8 cellular contexts compared by ENCODE assay signal in the genomic region with DNA sequence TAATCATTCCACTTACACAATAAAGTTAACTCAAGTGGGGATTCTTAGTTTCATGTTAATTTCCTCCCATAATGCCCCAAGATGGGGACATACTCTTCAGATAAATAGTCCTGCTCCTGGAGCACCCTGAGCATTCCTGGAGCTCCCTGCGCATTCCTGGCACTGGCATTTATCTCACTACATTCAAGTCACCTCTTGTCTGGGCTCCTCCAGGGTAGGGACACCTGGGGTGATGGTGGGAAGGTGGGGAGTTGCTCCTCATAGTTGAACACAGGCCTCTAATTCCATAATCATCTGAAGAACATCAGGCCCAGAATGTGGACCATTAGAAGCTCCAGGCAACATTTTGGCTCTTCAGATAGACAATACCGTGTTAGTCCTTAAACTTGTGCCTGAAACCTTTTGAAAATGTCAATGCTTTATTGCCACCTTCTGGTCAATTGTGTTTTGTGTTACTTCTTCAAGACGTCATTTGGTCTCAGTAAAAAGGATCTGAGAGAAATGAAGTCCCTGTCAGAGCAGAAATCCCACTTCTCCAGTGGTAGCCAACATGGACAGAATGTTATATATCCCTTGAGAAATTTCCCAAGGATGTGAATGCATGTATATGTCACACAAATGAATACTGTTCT. TPM values are rescaled to one million over a fixed set of nuclear protein-coding genes. Genes with fewer than 3 reads are reported as not detected.
DNase-seq lines count a peak whose midpoint lies in the region; ATAC-seq and TF ChIP-seq lines count a peak whose summit lies in the region.

No MANE protein-coding gene starts in this region.

- peak; percentile 45 for ATAC-seq in left ventricle myocardium superior
- no peak for ATAC-seq in GM19395 (IDR thresholded peaks at IDR 0.05; ENCODE audit: unreplicated experiment)

- no peaks in the 10 kb centered on the region for H3K36me3 Mint-ChIP-seq in type B pancreatic cell

- in situ Hi-C loops in SK-MEL-5 (cut with HindIII; ENCODE audit: low pct_unique_long_range_greater_than_20kb, low sequenced_read_pairs), result no loop called here

- DNase-seq in AG20443 (ENCODE audit: low spot score) (peak; percentile 14), GM20000 (ENCODE audit: low spot score) (peak; percentile 25), SK-MEL-5 (ENCODE audit: low read depth, low spot score) (peak; percentile 67), left ventricle myocardium superior (no peak), type B pancreatic cell (ENCODE audit: extremely low spot score, unreplicated experiment) (no peak), NCI-H2029 (lab: John Stamatoyannopoulos, UW) (no peak)
- DNase-seq in effector CD8-positive, alpha-beta T cell (lab: John Stamatoyannopoulos, UW), result no peak

- intact Hi-C loops in left ventricle myocardium superior (cut with micrococcal nuclease), result loop anchor here (2.0 kb wide), 1 partner anchor 147 kb away; no protein-coding TSS in a partner anchor

- H3K27ac Mint-ChIP-seq in type B pancreatic cell, result no peak overlapping the region

- TF ChIP-seq CTCF in GM20000 (IDR thresholded peaks at IDR 0.05; ENCODE audit: extremely low read depth, missing control alignments), result peak; percentile 8
- TF ChIP-seq CTCF in type B pancreatic cell (conservative IDR thresholded peaks at IDR 0.05), result peak; percentile 58

- no peaks in the 10 kb centered on the region for H3K9me3 Mint-ChIP-seq in type B pancreatic cell

- H3K27me3 Mint-ChIP-seq in type B pancreatic cell, result peaks cover 15% of the 10 kb centered on the region

- H3K4me1 Mint-ChIP-seq in type B pancreatic cell (ENCODE audit: unreplicated experiment), result no peaks in the 10 kb centered on the region

- H3K4me3 Mint-ChIP-seq in type B pancreatic cell, result no peak overlapping the region

RNA-seq across cellular contexts. Expression of gene AGGF1, which starts 14.2 kb away (rescaled TPM):
- 31.4 and 39.1 TPM in 2 replicates for total RNA-seq in SK-MEL-5 (2014; rRNA removed; shearing (Covaris generic))
- polyA plus RNA-seq in SK-MEL-5 (2015; cell fraction: cytosol; rRNA removed), result 24.6 and 29.7 TPM in 2 replicates
- polyA plus RNA-seq in SK-MEL-5 (2015; cell fraction: nucleus; rRNA removed), result 21.4 and 31.3 TPM in 2 replicates
- total RNA-seq in left ventricle myocardium superior (15.6 TPM), type B pancreatic cell (ENCODE audit: low replicate concordance) (25.1 and 25.4 TPM in 2 replicates)

Comparison
In these comparisons a context has a peak if more than half of its experiments do, and no peak if none do; other contexts are left out.
1. DNase-seq: peak in AG20443 (single experiment), GM20000 (single experiment) and SK-MEL-5 (single experiment); none in left ventricle myocardium superior (single experiment), type B pancreatic cell (single experiment), effector CD8-positive, alpha-beta T cell (single experiment) and NCI-H2029 (single experiment).